In the genomic region with DNA sequence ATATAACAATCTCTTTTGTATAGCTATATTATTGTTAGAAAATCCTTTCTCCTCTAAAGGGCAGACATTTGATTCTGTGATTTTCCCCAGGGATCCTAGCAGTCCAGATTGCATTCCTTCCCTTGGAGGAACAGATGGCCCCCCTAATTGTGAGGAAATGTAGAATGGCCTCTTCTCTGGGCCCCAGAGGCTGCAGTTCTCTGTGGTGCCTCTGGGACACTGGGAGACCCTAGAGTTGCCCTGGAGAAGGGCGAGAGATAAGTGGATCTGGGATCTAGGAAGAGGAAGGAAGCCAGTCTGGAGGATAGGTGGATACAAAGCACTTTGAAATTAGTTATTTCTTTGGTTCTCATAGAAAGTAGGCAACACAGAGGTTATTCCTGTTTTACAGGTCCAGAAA, we compare ENCODE assay signal across 13 cellular contexts. TPM values are rescaled to one million over a fixed set of nuclear protein-coding genes. Genes with fewer than 3 reads are reported as not detected.
DNase-seq lines count a peak whose midpoint lies in the region; ATAC-seq and TF ChIP-seq lines count a peak whose summit lies in the region.
"Had no signal": no experiment of that assay in that cellular context is flagged by ENCODE, and none has a peak within 500 bp of the region (broad histone marks: within the 10 kb centered on the region; RNA-seq: fewer than 3 reads in every experiment).

No MANE protein-coding gene starts in this region.

- DNase-seq in NCI-H2081 (lab: John Stamatoyannopoulos, UW), result peak; percentile 5 to 10
- DNase-seq in NCI-H2081 treated with DMSO at 0.1 percent for 48 hours (lab: John Stamatoyannopoulos, UW), result no peak
- peak; percentile 28 for DNase-seq in NAMALWA (ENCODE audit: low spot score)
- no peak for DNase-seq in progenitor cell of endocrine pancreas (ENCODE audit: low spot score, unreplicated experiment)
- no peak for DNase-seq in activated naive CD4-positive, alpha-beta T cell (lab: John Stamatoyannopoulos, UW)
- DNase-seq in NCI-H128 (lab: John Stamatoyannopoulos, UW; ENCODE audit: unreplicated experiment), result no peak
- DNase-seq: activated CD4-positive, alpha-beta T cell treated with anti-CD3 and anti-CD28 coated beads for 4 hours; activated naive CD4-positive, alpha-beta T cell treated with anti-CD3 and anti-CD28 coated beads, Interleukin-2, amount 50 U/mL, for 16 hours had no signal

- no peak overlapping the region for H3K27ac Mint-ChIP-seq in activated T-helper 17 cell treated with anti-CD3 and anti-CD28 coated beads, Interleukin-2, amount 50 U/mL, for 72 hours
- H3K27ac Mint-ChIP-seq in progenitor cell of endocrine pancreas, result no peak overlapping the region

- H3K4me3 Mint-ChIP-seq in activated T-helper 17 cell treated with anti-CD3 and anti-CD28 coated beads, Interleukin-2, amount 50 U/mL, for 72 hours, result peak overlapping the region; percentile 81
- peak overlapping the region; percentile 90 for H3K4me3 Mint-ChIP-seq in progenitor cell of endocrine pancreas (ENCODE audit: low read depth)

- H3K27me3 Mint-ChIP-seq in activated T-helper 17 cell treated with anti-CD3 and anti-CD28 coated beads, Interleukin-2, amount 50 U/mL, for 72 hours, result no peaks in the 10 kb centered on the region
- H3K27me3 Mint-ChIP-seq in progenitor cell of endocrine pancreas, result no peaks in the 10 kb centered on the region

- peaks cover 19% of the 10 kb centered on the region for H3K4me1 Mint-ChIP-seq in activated T-helper 17 cell treated with anti-CD3 and anti-CD28 coated beads, Interleukin-2, amount 50 U/mL, for 72 hours
- peaks cover 21% of the 10 kb centered on the region for H3K4me1 Mint-ChIP-seq in progenitor cell of endocrine pancreas (ENCODE audit: low read depth)

- TF ChIP-seq CTCF in progenitor cell of endocrine pancreas (IDR thresholded peaks at IDR 0.05; ENCODE audit: unreplicated experiment), result peak; percentile 33

- no peaks in the 10 kb centered on the region for H3K9me3 Mint-ChIP-seq in activated T-helper 17 cell treated with anti-CD3 and anti-CD28 coated beads, Interleukin-2, amount 50 U/mL, for 72 hours
- H3K9me3 Mint-ChIP-seq in progenitor cell of endocrine pancreas (ENCODE audit: low read depth), result peaks cover 3% of the 10 kb centered on the region

- no peak for ATAC-seq in activated T-helper 17 cell treated with anti-CD3 and anti-CD28 coated beads, Interleukin-2, amount 50 U/mL, for 72 hours (replicated peaks)
- ATAC-seq in HG03196 (IDR thresholded peaks at IDR 0.05; ENCODE audit: unreplicated experiment), result no peak

- H3K36me3 Mint-ChIP-seq in activated T-helper 17 cell treated with anti-CD3 and anti-CD28 coated beads, Interleukin-2, amount 50 U/mL, for 72 hours (ENCODE audit: low read depth), result no peaks in the 10 kb centered on the region
- H3K36me3 Mint-ChIP-seq in progenitor cell of endocrine pancreas (ENCODE audit: insufficient read depth), result no peaks in the 10 kb centered on the region

RNA-seq across cellular contexts. Expression of a gene that starts 1.9 kb away (rescaled TPM):
- total RNA-seq in activated T-helper 17 cell treated with anti-CD3 and anti-CD28 coated beads, Interleukin-2, amount 50 U/mL, for 72 hours, result 10 to 100 TPM; 27.7 to 38.0 TPM
- total RNA-seq in progenitor cell of endocrine pancreas, result 37.7 and 41.5 TPM in 2 replicates

RNA-seq across cellular contexts. Expression of a gene that starts 4.6 kb away (rescaled TPM):
- total RNA-seq in activated T-helper 17 cell treated with anti-CD3 and anti-CD28 coated beads, Interleukin-2, amount 50 U/mL, for 72 hours, result under 1 TPM; 0.43 to 0.58 TPM
- total RNA-seq in progenitor cell of endocrine pancreas, result 2.9 and 3.2 TPM in 2 replicates

RNA-seq across cellular contexts. Expression of a gene that starts 11.8 kb away (rescaled TPM):
- not detected for total RNA-seq in activated T-helper 17 cell treated with anti-CD3 and anti-CD28 coated beads, Interleukin-2, amount 50 U/mL, for 72 hours
- not detected in 2 replicates for total RNA-seq in progenitor cell of endocrine pancreas
- total RNA-seq: G401, omental fat pad, SJSA1 had no signal

RNA-seq across cellular contexts. Expression of a gene that starts 12.3 kb away (rescaled TPM):
- total RNA-seq in activated T-helper 17 cell treated with anti-CD3 and anti-CD28 coated beads, Interleukin-2, amount 50 U/mL, for 72 hours, result 1 to 10 TPM; 2.4 to 6.8 TPM
- 24.1 and 25.4 TPM in 2 replicates for total RNA-seq in progenitor cell of endocrine pancreas

RNA-seq across cellular contexts. Expression of a gene that starts 25.3 kb away (rescaled TPM):
- 10 to 100 TPM; 11.1 to 11.6 TPM for total RNA-seq in activated T-helper 17 cell treated with anti-CD3 and anti-CD28 coated beads, Interleukin-2, amount 50 U/mL, for 72 hours
- 17.0 and 23.4 TPM in 2 replicates for total RNA-seq in progenitor cell of endocrine pancreas

Comparison
In these comparisons a context has a peak if more than half of its experiments do, and no peak if none do; other contexts are left out.
1. DNase-seq: peak in NCI-H2081 (2 of 2) and NAMALWA (single experiment); none in NCI-H2081 treated with DMSO at 0.1 percent for 48 hours (single experiment), progenitor cell of endocrine pancreas (single experiment), activated naive CD4-positive, alpha-beta T cell (0 of 4) and NCI-H128 (single experiment).